ENCODE assay signal across 8 cellular contexts in the genomic region with DNA sequence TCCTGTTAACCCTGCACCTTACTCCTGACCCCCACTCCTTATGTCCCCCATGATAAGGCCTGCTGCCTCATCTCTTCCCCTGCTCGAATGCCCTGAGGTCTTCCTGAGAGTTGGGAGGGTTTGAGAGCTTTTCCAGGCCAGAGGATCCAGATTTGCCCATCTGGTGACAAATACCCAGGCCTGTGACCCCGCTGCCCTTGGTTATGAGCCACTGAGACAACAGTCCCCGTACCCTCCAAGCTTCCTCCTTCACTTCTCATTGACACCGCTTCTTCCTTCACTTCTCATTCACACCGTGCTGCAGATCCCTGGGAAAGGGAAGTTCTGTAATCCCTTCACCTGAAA. TPM values are rescaled to one million over a fixed set of nuclear protein-coding genes. Genes with fewer than 3 reads are reported as not detected.
DNase-seq lines count a peak whose midpoint lies in the region; ATAC-seq and TF ChIP-seq lines count a peak whose summit lies in the region.

No MANE protein-coding gene starts in this region.

- H3K27ac ChIP-seq in KOPT-K1 (ENCODE audit: low read depth, low read length, poor library complexity, severe bottlenecking) (peak overlapping the region; percentile 62), coronary artery (peak overlapping the region in 1 of 2 donors; percentile 86), muscle layer of duodenum (ENCODE audit: low read length) (peak overlapping the region; percentile 70), SJCRH30 (no peak overlapping the region)

- H3K9me3 ChIP-seq in KOPT-K1 (ENCODE audit: insufficient read depth, low read length, poor library complexity, severe bottlenecking) (no peaks in the 10 kb centered on the region), muscle layer of duodenum (ENCODE audit: control insufficient read depth in 1 of 2, low read length in 2 of 2) (no peaks in the 10 kb centered on the region), SJCRH30 (replicated peaks) (no peaks in the 10 kb centered on the region)

- CTCF ChIA-PET in AG04449 (lab: Yijun Ruan, JAX), result interaction anchor here (1.4 to 1.9 kb wide), 2 partner anchors 15 to 60 kb away, joined by 4 read pairs; no protein-coding TSS in a partner anchor

- H3K36me3 ChIP-seq in KOPT-K1 (ENCODE audit: insufficient read depth, low read length) (0 out of 2 replicates have a peak, but pooled peaks cover 4% of the 10 kb centered on the region), muscle layer of duodenum (ENCODE audit: control insufficient read depth in 1 of 2, insufficient read depth in 2 of 2, low read length in 2 of 2) (no peaks in the 10 kb centered on the region), SJCRH30 (no peaks in the 10 kb centered on the region)

- TF ChIP-seq CTCF in AG04449 (IDR thresholded peaks at IDR 0.05; ENCODE audit: insufficient read depth, low read length, missing control alignments), result no peak
- no peak for TF ChIP-seq CTCF in coronary artery (IDR thresholded peaks at IDR 0.05)

- ATAC-seq in HG03280 (IDR thresholded peaks at IDR 0.05; ENCODE audit: unreplicated experiment) (no peak), HG03025 (IDR thresholded peaks at IDR 0.05; ENCODE audit: low FRiP score, unreplicated experiment) (no peak)

- peaks cover 6 to 19% of the 10 kb centered on the region in 2 donors for H3K4me1 ChIP-seq in muscle layer of duodenum (ENCODE audit: control insufficient read depth in 1 of 2, insufficient read depth in 2 of 2, low read length in 2 of 2)
- H3K4me1 ChIP-seq in SJCRH30, result no peaks in the 10 kb centered on the region; the same call in 1 of the 2 replicates

- POLR2A ChIA-PET in AG04449 (lab: Yijun Ruan, JAX), result interaction anchor here (1.1 to 1.2 kb wide), 2 partner anchors 10 to 32 kb away, joined by 3 to 5 read pairs; no protein-coding TSS in a partner anchor

- H3K27me3 ChIP-seq in muscle layer of duodenum (ENCODE audit: low read depth, low read length) (no peaks in the 10 kb centered on the region), SJCRH30 (no peaks in the 10 kb centered on the region)

- DNase-seq in AG04449 (ENCODE audit: low read depth, low spot score) (no peak), coronary artery (ENCODE audit: low spot score) (no peak), SJCRH30 (no peak), NCI-H2227 treated with DMSO at 0.1 percent for 48 hours (lab: John Stamatoyannopoulos, UW) (no peak)

- peak overlapping the region; percentile 79 for H3K4me3 ChIP-seq in AG04449 (ENCODE audit: low read depth, low read length)
- peak overlapping the region; percentile 85 for H3K4me3 ChIP-seq in coronary artery
- peak overlapping the region; percentile 70 to 81 for H3K4me3 ChIP-seq in muscle layer of duodenum (ENCODE audit: low read depth in 1 of 2, low read length in 2 of 2)
- H3K4me3 ChIP-seq in SJCRH30, result no peak overlapping the region; the same call in 1 of the 2 replicates

RNA-seq across cellular contexts. Expression of a gene that starts 0.6 kb away (rescaled TPM):
- total RNA-seq in SJCRH30 (2014; rRNA removed; shearing (Covaris generic)), result 1.7 and 2.0 TPM in 2 replicates

RNA-seq across cellular contexts. Expression of a gene that starts 29.7 kb away (rescaled TPM):
- total RNA-seq in SJCRH30 (2014; rRNA removed; shearing (Covaris generic)), result 0.08 and 0.10 TPM in 2 replicates

RNA-seq across cellular contexts. Expression of a gene that starts 50.0 kb away (rescaled TPM):
- not detected in 2 replicates for total RNA-seq in SJCRH30 (2014; rRNA removed; shearing (Covaris generic))
